Comparison of ENCODE assay signal across 1 cellular context in the genomic region with DNA sequence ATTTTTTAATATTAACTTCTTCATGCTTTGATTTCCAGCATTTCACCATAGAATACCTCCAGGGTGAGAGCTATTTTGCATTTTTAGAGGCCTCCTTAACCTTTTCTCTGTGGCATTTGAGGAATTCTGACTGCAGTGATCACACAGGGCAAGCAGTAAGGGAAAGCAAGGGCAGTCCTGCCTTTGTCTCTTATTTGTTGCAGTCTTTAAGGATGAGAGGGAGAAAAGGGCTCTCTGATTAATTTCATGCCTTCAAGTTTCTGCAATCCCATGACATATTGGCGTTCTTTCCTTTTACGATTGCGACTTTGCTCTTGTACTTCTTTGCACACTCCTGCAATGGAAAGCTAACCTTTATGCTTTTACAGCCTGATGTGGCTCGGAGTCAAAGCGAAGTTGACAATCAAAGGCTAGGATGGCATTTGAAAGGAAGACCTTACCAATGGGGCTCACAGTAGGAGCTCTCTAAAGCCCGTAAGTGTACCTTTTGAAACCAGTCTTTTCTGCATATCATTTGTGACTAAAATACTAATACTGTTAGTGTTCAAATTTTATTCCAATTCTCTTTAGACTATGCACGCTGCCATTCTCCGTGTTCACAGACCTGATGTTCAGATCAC.
TF ChIP-seq lines count a peak whose summit lies in the region.

No MANE protein-coding gene starts in this region.

TF ChIP-seq in GM23338, 12 proteins besides CTCF, POLR2A, EP300 and RAD21 (continued from another document):
- TF ChIP-seq, protein P1, sequence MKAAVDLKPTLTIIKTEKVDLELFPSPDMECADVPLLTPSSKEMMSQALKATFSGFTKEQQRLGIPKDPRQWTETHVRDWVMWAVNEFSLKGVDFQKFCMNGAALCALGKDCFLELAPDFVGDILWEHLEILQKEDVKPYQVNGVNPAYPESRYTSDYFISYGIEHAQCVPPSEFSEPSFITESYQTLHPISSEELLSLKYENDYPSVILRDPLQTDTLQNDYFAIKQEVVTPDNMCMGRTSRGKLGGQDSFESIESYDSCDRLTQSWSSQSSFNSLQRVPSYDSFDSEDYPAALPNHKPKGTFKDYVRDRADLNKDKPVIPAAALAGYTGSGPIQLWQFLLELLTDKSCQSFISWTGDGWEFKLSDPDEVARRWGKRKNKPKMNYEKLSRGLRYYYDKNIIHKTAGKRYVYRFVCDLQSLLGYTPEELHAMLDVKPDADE (IDR thresholded peaks at IDR 0.05): no peak
- no peak for TF ChIP-seq JUNB (IDR thresholded peaks at IDR 0.05; ENCODE audit: unreplicated experiment)
- no peak for TF ChIP-seq EZH2 (IDR thresholded peaks at IDR 0.05; ENCODE audit: low read depth, unreplicated experiment)
